18 cellular contexts compared by ENCODE assay signal in genomic region chr1:25473653-25474225, GRCh38. TPM values are rescaled to one million over a fixed set of nuclear protein-coding genes. Genes with fewer than 3 reads are reported as not detected.
A peak's percentile ranks its signal among the peaks of the same experiment; 100 is the strongest.
DNase-seq lines count a peak whose midpoint lies in the region; ATAC-seq, FAIRE-seq and TF ChIP-seq lines count a peak whose summit lies in the region.
"Had no signal": no experiment of that assay in that cellular context is flagged by ENCODE, and none has a peak within 500 bp of the region (broad histone marks: within the 10 kb centered on the region; RNA-seq: fewer than 3 reads in every experiment).

No MANE protein-coding gene starts in this region.

- DNase-seq in CD4-positive, alpha-beta T cell = no peak
- DNase-seq in GM18507 (ENCODE audit: extremely low spot score, insufficient read length, low read depth) (no peak), activated B cell treated with CpG ODN at 0.5 μM for 24 hours (no peak), immature natural killer cell (peak in 1 of 3 donors; percentile 10), adrenal gland (no peak)
- DNase-seq: aorta, GF-D8, NCI-H1694 treated with DMSO at 0.1 percent for 48 hours, NCI-H524 treated with DMSO at 0.1 percent for 48 hours had no signal

- H3K4me3 ChIP-seq in adrenal gland = no peak overlapping the region
- H3K4me3 ChIP-seq: gastroesophageal sphincter, prostate gland, SK-N-MC had no signal

- peak overlapping the region; percentile 79 for H3K4me3 Mint-ChIP-seq in CD4-positive, alpha-beta T cell
- no peak overlapping the region for H3K4me3 Mint-ChIP-seq in activated B cell treated with CpG ODN at 0.5 μM for 24 hours
- peak overlapping the region in 3 of 5 donors; percentile 18 to 48 (median 36) for H3K4me3 Mint-ChIP-seq in immature natural killer cell

- 79 to 100% (median 93%) methylated on average over 1 of the region's 1 CpG for WGBS in adrenal gland, 4 donors

- H3K27ac ChIP-seq in CD4-positive, alpha-beta T cell (ENCODE audit: low read depth, low read length) = peak overlapping the region; percentile 37
- no peak overlapping the region for H3K27ac ChIP-seq in adrenal gland
- H3K27ac ChIP-seq: gastroesophageal sphincter, prostate gland, SK-N-MC had no signal

- ATAC-seq in CD4-positive, alpha-beta T cell (ENCODE audit: poor library complexity) = peak; percentile 25
- ATAC-seq in activated B cell treated with CpG ODN at 0.5 μM for 24 hours (ENCODE audit: low read depth) (no peak), HG02938 (IDR thresholded peaks at IDR 0.05; ENCODE audit: unreplicated experiment) (no peak), GM21619 (IDR thresholded peaks at IDR 0.05; ENCODE audit: unreplicated experiment) (no peak), GM19452 (IDR thresholded peaks at IDR 0.05; ENCODE audit: unreplicated experiment) (no peak)
- ATAC-seq: gastroesophageal sphincter had no signal

- H3K27ac Mint-ChIP-seq in CD4-positive, alpha-beta T cell = peak overlapping the region; percentile 95
- peak overlapping the region; percentile 24 for H3K27ac Mint-ChIP-seq in activated B cell treated with CpG ODN at 0.5 μM for 24 hours
- peak overlapping the region; percentile 31 to 85 (median 66) for H3K27ac Mint-ChIP-seq in immature natural killer cell

- TF ChIP-seq POLR2A in adrenal gland (IDR thresholded peaks at IDR 0.05) = no peak

- no peaks in the 10 kb centered on the region for H3K27me3 ChIP-seq in CD4-positive, alpha-beta T cell (ENCODE audit: control insufficient read depth, insufficient read depth, low read length)
- H3K27me3 ChIP-seq in adrenal gland = no peaks in the 10 kb centered on the region
- H3K27me3 ChIP-seq: gastroesophageal sphincter had no signal

- no peaks in the 10 kb centered on the region for H3K36me3 ChIP-seq in adrenal gland (replicated peaks in 1 of 2)
- H3K36me3 ChIP-seq: gastroesophageal sphincter, prostate gland had no signal

- TF ChIP-seq CTCF in CD4-positive, alpha-beta T cell (IDR thresholded peaks at IDR 0.05) = no peak
- TF ChIP-seq CTCF in activated B cell treated with CpG ODN at 0.5 μM for 24 hours (IDR thresholded peaks at IDR 0.05) (no peak), adrenal gland (IDR thresholded peaks at IDR 0.05) (no peak)

- POLR2A ChIA-PET in CD4-positive, alpha-beta T cell (lab: Charles Lee) = interaction anchor here (0.7 to 0.8 kb wide), 2 partner anchors 43 to 337 kb away, joined by 3 to 6 read pairs; partner anchors contain the start of gene MACO1
- POLR2A ChIA-PET in activated B cell treated with CpG ODN at 0.5 μM for 24 hours (lab: Charles Lee) = no interaction called here

- peak; percentile 62 for FAIRE-seq in GM18507 (lab: Jason Lieb, UNC)
- FAIRE-seq: colon, D721Med had no signal

- H3K9me3 Mint-ChIP-seq in CD4-positive, alpha-beta T cell = no peaks in the 10 kb centered on the region
- H3K9me3 Mint-ChIP-seq in activated B cell treated with CpG ODN at 0.5 μM for 24 hours (no peaks in the 10 kb centered on the region), immature natural killer cell (no peaks in the 10 kb centered on the region)

- peaks cover 14 to 34% of the 10 kb centered on the region in 2 donors for H3K4me1 ChIP-seq in adrenal gland (replicated peaks in 1 of 2)
- H3K4me1 ChIP-seq: prostate gland had no signal

- H3K27me3 Mint-ChIP-seq in CD4-positive, alpha-beta T cell = no peaks in the 10 kb centered on the region
- no peaks in the 10 kb centered on the region for H3K27me3 Mint-ChIP-seq in activated B cell treated with CpG ODN at 0.5 μM for 24 hours
- peaks cover 0 to 1% (median 0%) of the 10 kb centered on the region in 3 donors for H3K27me3 Mint-ChIP-seq in immature natural killer cell (ENCODE audit: low read depth in 3 of 3)

- H3K9me3 ChIP-seq in CD4-positive, alpha-beta T cell (ENCODE audit: control insufficient read depth, low read length) = no peaks in the 10 kb centered on the region
- no peaks in the 10 kb centered on the region for H3K9me3 ChIP-seq in adrenal gland (replicated peaks in 1 of 3)
- H3K9me3 ChIP-seq: gastroesophageal sphincter, prostate gland had no signal

- H3K4me1 Mint-ChIP-seq in CD4-positive, alpha-beta T cell (ENCODE audit: low read depth) = peaks cover 61% of the 10 kb centered on the region
- peaks cover 36% of the 10 kb centered on the region for H3K4me1 Mint-ChIP-seq in activated B cell treated with CpG ODN at 0.5 μM for 24 hours
- peaks cover 22 to 36% of the 10 kb centered on the region in 2 donors for H3K4me1 Mint-ChIP-seq in immature natural killer cell

- CTCF ChIA-PET in CD4-positive, alpha-beta T cell (lab: Charles Lee) = no interaction called here
- CTCF ChIA-PET in activated B cell treated with CpG ODN at 0.5 μM for 24 hours (lab: Charles Lee) = no interaction called here

- intact Hi-C loops in CD4-positive, alpha-beta T cell (cut with DNase I, micrococcal nuclease) = loop anchor here (5.0 kb wide), 1 partner anchor 41 kb away; the partner anchor contains the start of gene MACO1 (in 2 of the 2)
- intact Hi-C loops in activated B cell treated with CpG ODN at 0.5 μM for 24 hours (cut with micrococcal nuclease) (loop anchor here (5.0 kb wide), 1 partner anchor 41 kb away; the partner anchor contains the start of gene MACO1), adrenal gland (cut with DNase I) (no loop called here)

- peaks cover 29% of the 10 kb centered on the region for H3K36me3 Mint-ChIP-seq in CD4-positive, alpha-beta T cell (ENCODE audit: low read depth)
- H3K36me3 Mint-ChIP-seq in activated B cell treated with CpG ODN at 0.5 μM for 24 hours (ENCODE audit: low read depth) (peaks cover 33% of the 10 kb centered on the region), immature natural killer cell (peaks cover 0 to 6% (median 4%) of the 10 kb centered on the region in 3 donors)

RNA-seq across cellular contexts. Expression of gene MACO1, which starts 43.0 kb away (rescaled TPM):
- total RNA-seq in CD4-positive, alpha-beta T cell = 10 to 100 TPM; 24.1 to 24.9 TPM
- total RNA-seq in activated B cell treated with CpG ODN at 0.5 μM for 24 hours = 17.1 and 19.7 TPM in 2 replicates
- polyA plus RNA-seq in immature natural killer cell = 1 to 10 TPM in 2 of 3 donors, under 1 TPM in 1; 0.45 to 5.2 (median 3.7) TPM
- total RNA-seq in adrenal gland = 10 to 100 TPM; 25.2 to 48.4 (median 29.6) TPM
- 10 to 100 TPM; 15.1 to 45.4 (median 20.7) TPM for polyA plus RNA-seq in adrenal gland

RNA-seq across cellular contexts. Expression of gene RHCE, which starts 53.1 kb away (rescaled TPM):
- total RNA-seq in CD4-positive, alpha-beta T cell = 1 to 10 TPM in 1 of 2 experiments, under 1 TPM in 1; 0.25 to 1.1 TPM
- total RNA-seq in activated B cell treated with CpG ODN at 0.5 μM for 24 hours (not detected in 2 replicates), adrenal gland (1 to 10 TPM in 3 of 8 donors, under 1 TPM in 1, not detected in 4; 0.61 to 4.0 (median 1.2) TPM)
- polyA plus RNA-seq in immature natural killer cell (not detected), adrenal gland (under 1 TPM in 2 of 3 donors, not detected in 1; 0.59 to 0.71 TPM)
- total RNA-seq: gastroesophageal sphincter, subcutaneous adipose tissue had no signal
- polyA plus RNA-seq: aorta had no signal

Comparison
In these comparisons a context has a peak if more than half of its experiments do, and no peak if none do; other contexts are left out.
1. H3K27ac Mint-ChIP-seq: peak in every context shown above with its lines; median percentile 95 in CD4-positive, alpha-beta T cell; 66 in immature natural killer cell; 24 in activated B cell treated with CpG ODN at 0.5 μM for 24 hours.
2. intact Hi-C loops: an anchor here in CD4-positive, alpha-beta T cell (5.0 kb wide) and activated B cell treated with CpG ODN at 0.5 μM for 24 hours (5.0 kb wide); none called in adrenal gland.